In genomic region chr2:96260404-96261260, GRCh38 we compare ENCODE assay signal across 8 cellular contexts. TPM values are rescaled to one million over a fixed set of nuclear protein-coding genes. Genes with fewer than 3 reads are reported as not detected.
DNase-seq lines count a peak whose midpoint lies in the region; ATAC-seq and TF ChIP-seq lines count a peak whose summit lies in the region.

No MANE protein-coding gene starts in this region.

- H2BK20ac ChIP-seq in IMR-90 (ENCODE audit: low read depth, low read length), result peak overlapping the region; percentile 21

- H3K14ac ChIP-seq in IMR-90 (replicated peaks; ENCODE audit: low read depth, low read length), result peak overlapping the region; percentile 17; the same call in 1 of the 2 replicates

- H3K9ac ChIP-seq in IMR-90 (ENCODE audit: low read depth, low read length), result peak overlapping the region; percentile 17; the same call in 1 of the 2 replicates

- 0 out of 2 replicates have a peak, but pooled peaks have one; percentile 8 for TF ChIP-seq POLR2A in IMR-90 (IDR thresholded peaks at IDR 0.05; ENCODE audit: low read depth, low read length)

- peak overlapping the region; percentile 76 for H3K4ac ChIP-seq in IMR-90 (ENCODE audit: low read depth, low read length)

- TF ChIP-seq RAD21 in IMR-90 (IDR thresholded peaks at IDR 0.05; ENCODE audit: low read length), result peak; percentile 24

- intact Hi-C loops in IMR-90 (cut with micrococcal nuclease), result no loop called here

- H4K5ac ChIP-seq in IMR-90 (ENCODE audit: low read depth, low read length), result peak overlapping the region; percentile 13

- DNase-seq in NCI-H345 (lab: John Stamatoyannopoulos, UW) (peak; percentile 31), NCI-H345 treated with DMSO at 0.1 percent for 48 hours (lab: John Stamatoyannopoulos, UW; ENCODE audit: unreplicated experiment) (no peak), IMR-90 (peak; percentile 92), SJSA1 (ENCODE audit: low read depth in 1 of 2, low spot score in 2 of 2) (peak; percentile 72 to 75), cardiac fibroblast (ENCODE audit: low read depth in 2 of 2) (peak; percentile 88 to 93)
- peak; percentile 5 for DNase-seq in stimulated activated CD8-positive, alpha-beta memory T cell treated with anti-CD3 and anti-CD28 coated beads, Interleukin-15, amount 100 ng/mL, for 1 hour (ENCODE audit: low read depth)

- 0 out of 2 replicates have a peak overlapping the region, but pooled peaks have one; percentile 23 for H4K91ac ChIP-seq in IMR-90 (ENCODE audit: insufficient read depth, low read depth, low read length)

- H4K8ac ChIP-seq in IMR-90 (ENCODE audit: low read depth in 2 of 2, low read length in 2 of 2), result peak overlapping the region in 1 of 2 experiments; percentile 48; a peak in 1 of 4 replicates

- H2BK120ac ChIP-seq in IMR-90 (ENCODE audit: low read depth, low read length), result peak overlapping the region; percentile 62

- CTCF ChIA-PET in IMR-90 (lab: Yijun Ruan, JAX), result interaction anchor here (1.0 to 1.7 kb wide), 3 partner anchors 86 to 268 kb away, joined by 4 to 7 read pairs (median 5); no protein-coding TSS in a partner anchor

- peak overlapping the region; percentile 67 for H2BK5ac ChIP-seq in IMR-90 (ENCODE audit: low read depth, low read length, poor library complexity, severe bottlenecking)

- no peak overlapping the region for H3K4me3 ChIP-seq in IMR-90 (ENCODE audit: insufficient read depth, low read depth, low read length)
- H3K4me3 ChIP-seq in SJSA1, result no peak overlapping the region
- H3K4me3 ChIP-seq in cardiac fibroblast (replicated peaks in 1 of 2; ENCODE audit: low read depth in 2 of 2, low read length in 2 of 2), result no peak overlapping the region

- dilution Hi-C loops in IMR-90 (cut with HindIII; ENCODE audit: low sequenced_read_pairs, unreplicated experiment), result no loop called here

- peaks cover 59% of the 10 kb centered on the region for H4K20me1 ChIP-seq in IMR-90 (ENCODE audit: insufficient read depth, low read length)

- ATAC-seq in IMR-90 (ENCODE audit: low read depth), result peak; percentile 86
- no peak for ATAC-seq in GM19452 (IDR thresholded peaks at IDR 0.05; ENCODE audit: unreplicated experiment)

- H2BK15ac ChIP-seq in IMR-90 (ENCODE audit: low read depth, low read length), result no peak overlapping the region; the same call in 2 of the 3 replicates

- H2AK9ac ChIP-seq in IMR-90 (replicated peaks; ENCODE audit: low read depth, low read length, poor library complexity), result peak overlapping the region; percentile 94

- H3K36me3 ChIP-seq in IMR-90 (ENCODE audit: control insufficient read depth, insufficient read depth, low read length) (peaks cover 6% of the 10 kb centered on the region), SJSA1 (peaks cover 48% of the 10 kb centered on the region)

- H3K4me1 ChIP-seq in IMR-90 (ENCODE audit: control insufficient read depth, insufficient read depth, low read length) (peaks cover 26% of the 10 kb centered on the region), SJSA1 (replicated peaks) (peaks cover 32% of the 10 kb centered on the region)

- WGBS in IMR-90 (ENCODE audit: extremely low coverage in 2 of 2, insufficient read length in 1 of 2), 2 experiments, result 44% methylated on average over 4 of the region's 9 CpGs; no CpG with 5 or more reads in 1 of the 2 experiments

- TF ChIP-seq CTCF in IMR-90 (conservative IDR thresholded peaks at IDR 0.05; ENCODE audit: low read depth, low read length) (peak; percentile 35), cardiac fibroblast (IDR thresholded peaks at IDR 0.05; ENCODE audit: low read depth, low read length) (peak; percentile 44)

- no peaks in the 10 kb centered on the region for H3K9me3 ChIP-seq in IMR-90 (ENCODE audit: control insufficient read depth, insufficient read depth, low read length)
- H3K9me3 ChIP-seq in SJSA1 (replicated peaks), result no peaks in the 10 kb centered on the region

- in situ Hi-C loops in IMR-90 (cut with MboI; ENCODE audit: low sequenced_read_pairs), result loop anchor here (10.0 to 25.0 kb wide), 2 partner anchors 126 to 248 kb away; partner anchors contain the start of gene ASTL

- peak overlapping the region; percentile 36; the same call in 1 of the 2 replicates for H2AK5ac ChIP-seq in IMR-90 (ENCODE audit: low read depth, low read length)

- peak overlapping the region; percentile 73; the same call in 1 of the 2 replicates for H3K23ac ChIP-seq in IMR-90 (ENCODE audit: low read depth, low read length)

- no peak overlapping the region for H3K56ac ChIP-seq in IMR-90 (ENCODE audit: extremely low read depth, insufficient read depth, low read length)

- 0 out of 2 replicates have a peak overlapping the region, but pooled peaks have one; percentile 7 for H3K18ac ChIP-seq in IMR-90 (ENCODE audit: low read depth, low read length)

- H3K79me1 ChIP-seq in IMR-90 (ENCODE audit: low read depth in 1 of 2, low read length in 2 of 2), result peaks cover 37 to 72% of the 10 kb centered on the region in 2 experiments

- BruUV-seq in IMR-90 (replicated peaks; lab: Mats Ljungman, UMichigan), result no TSS peak

- POLR2A ChIA-PET in IMR-90 (lab: Charles Lee; ENCODE audit: unreplicated experiment), result interaction anchor here (0.6 kb wide), 1 partner anchor 343 kb away, joined by 4 read pairs; no protein-coding TSS in a partner anchor

- H3K9me1 ChIP-seq in IMR-90 (ENCODE audit: insufficient read depth, low read length), result peaks cover 30% of the 10 kb centered on the region

- H3K27ac ChIP-seq in IMR-90 (ENCODE audit: insufficient read depth, low read length) (peak overlapping the region; percentile 52), SJSA1 (no peak overlapping the region), layer of hippocampus (ENCODE audit: low read depth, low read length) (peak overlapping the region; percentile 75)

- H3K27me3 ChIP-seq in IMR-90 (ENCODE audit: control insufficient read depth, insufficient read depth, low read length), result no peaks in the 10 kb centered on the region
- no peaks in the 10 kb centered on the region for H3K27me3 ChIP-seq in SJSA1 (replicated peaks)
- H3K27me3 ChIP-seq in layer of hippocampus (ENCODE audit: control insufficient read depth, insufficient read depth, low read length), result no peaks in the 10 kb centered on the region

- peak overlapping the region; percentile 64 for H2AFZ ChIP-seq in IMR-90 (replicated peaks; ENCODE audit: low read length, poor library complexity)

- peak overlapping the region; percentile 52 for H3K4me2 ChIP-seq in IMR-90 (ENCODE audit: low read depth, low read length)

TF ChIP-seq in IMR-90, 13 proteins besides CTCF, POLR2A, EP300 and RAD21:
- peak; percentile 44 for TF ChIP-seq CEBPB (IDR thresholded peaks at IDR 0.05; ENCODE audit: low read depth, low read length)
- TF ChIP-seq SMC3 (IDR thresholded peaks at IDR 0.05; ENCODE audit: low read depth, low read length), result 0 out of 2 replicates have a peak, but pooled peaks have one; percentile 4
- TF ChIP-seq FOS (IDR thresholded peaks at IDR 0.05; ENCODE audit: low read depth, low read length), result peak; percentile 86
- TF ChIP-seq USF2 (IDR thresholded peaks at IDR 0.05; ENCODE audit: low read depth, low read length), result peak; percentile 58; the same call in 1 of the 2 replicates
- no peak for TF ChIP-seq NFE2L2 (IDR thresholded peaks at IDR 0.05; ENCODE audit: low read depth, low read length)

RNA-seq across cellular contexts. Expression of gene TMEM127, which starts 5.2 kb away (rescaled TPM):
- total RNA-seq in IMR-90 (2012; rRNA removed), result 20.0 and 35.7 TPM in 2 replicates
- 47.6 and 52.2 TPM in 2 replicates for polyA plus RNA-seq in IMR-90 (2012; rRNA removed)
- polyA plus RNA-seq in IMR-90 (2012; cell fraction: cytosol; rRNA removed), result 15.4 and 45.4 TPM in 2 replicates
- 28.8 and 33.4 TPM in 2 replicates for polyA plus RNA-seq in IMR-90 (2012; cell fraction: nucleus; rRNA removed; ENCODE audit: low replicate concordance)
- total RNA-seq in SJSA1 (2014; rRNA removed; shearing (Covaris generic)), result 24.3 and 25.1 TPM in 2 replicates

RNA-seq across cellular contexts. Expression of gene CIAO1, which starts 5.4 kb away (rescaled TPM):
- total RNA-seq in IMR-90 (2012; rRNA removed), result 85.5 and 94.3 TPM in 2 replicates
- 78.8 and 81.1 TPM in 2 replicates for polyA plus RNA-seq in IMR-90 (2012; rRNA removed)
- 70.6 and 76.8 TPM in 2 replicates for polyA plus RNA-seq in IMR-90 (2012; cell fraction: cytosol; rRNA removed)
- polyA plus RNA-seq in IMR-90 (2012; cell fraction: nucleus; rRNA removed; ENCODE audit: low replicate concordance), result 68.9 and 97.1 TPM in 2 replicates
- 86.9 and 88.2 TPM in 2 replicates for total RNA-seq in SJSA1 (2014; rRNA removed; shearing (Covaris generic))

RNA-seq across cellular contexts. Expression of gene SNRNP200, which starts 44.7 kb away (rescaled TPM):
- total RNA-seq in IMR-90 (2012; rRNA removed), result 44.1 and 44.2 TPM in 2 replicates
- 108 TPM in 2 replicates for polyA plus RNA-seq in IMR-90 (2012; rRNA removed)
- polyA plus RNA-seq in IMR-90 (2012; cell fraction: cytosol; rRNA removed), result 51.0 and 82.3 TPM in 2 replicates
- polyA plus RNA-seq in IMR-90 (2012; cell fraction: nucleus; rRNA removed; ENCODE audit: low replicate concordance), result 226 and 252 TPM in 2 replicates
- total RNA-seq in SJSA1 (2014; rRNA removed; shearing (Covaris generic)), result 29.9 and 33.1 TPM in 2 replicates

RNA-seq across cellular contexts. Expression of gene STARD7, which starts 52.0 kb away (rescaled TPM):
- 138 and 189 TPM in 2 replicates for total RNA-seq in IMR-90 (2012; rRNA removed)
- 51.1 and 61.7 TPM in 2 replicates for polyA plus RNA-seq in IMR-90 (2012; rRNA removed)
- polyA plus RNA-seq in IMR-90 (2012; cell fraction: cytosol; rRNA removed), result 17.9 and 21.7 TPM in 2 replicates
- 14.0 and 58.9 TPM in 2 replicates for polyA plus RNA-seq in IMR-90 (2012; cell fraction: nucleus; rRNA removed; ENCODE audit: low replicate concordance)
- 148 and 188 TPM in 2 replicates for total RNA-seq in SJSA1 (2014; rRNA removed; shearing (Covaris generic))
